Comparison of ENCODE assay signal across 8 cellular contexts in the genomic region with DNA sequence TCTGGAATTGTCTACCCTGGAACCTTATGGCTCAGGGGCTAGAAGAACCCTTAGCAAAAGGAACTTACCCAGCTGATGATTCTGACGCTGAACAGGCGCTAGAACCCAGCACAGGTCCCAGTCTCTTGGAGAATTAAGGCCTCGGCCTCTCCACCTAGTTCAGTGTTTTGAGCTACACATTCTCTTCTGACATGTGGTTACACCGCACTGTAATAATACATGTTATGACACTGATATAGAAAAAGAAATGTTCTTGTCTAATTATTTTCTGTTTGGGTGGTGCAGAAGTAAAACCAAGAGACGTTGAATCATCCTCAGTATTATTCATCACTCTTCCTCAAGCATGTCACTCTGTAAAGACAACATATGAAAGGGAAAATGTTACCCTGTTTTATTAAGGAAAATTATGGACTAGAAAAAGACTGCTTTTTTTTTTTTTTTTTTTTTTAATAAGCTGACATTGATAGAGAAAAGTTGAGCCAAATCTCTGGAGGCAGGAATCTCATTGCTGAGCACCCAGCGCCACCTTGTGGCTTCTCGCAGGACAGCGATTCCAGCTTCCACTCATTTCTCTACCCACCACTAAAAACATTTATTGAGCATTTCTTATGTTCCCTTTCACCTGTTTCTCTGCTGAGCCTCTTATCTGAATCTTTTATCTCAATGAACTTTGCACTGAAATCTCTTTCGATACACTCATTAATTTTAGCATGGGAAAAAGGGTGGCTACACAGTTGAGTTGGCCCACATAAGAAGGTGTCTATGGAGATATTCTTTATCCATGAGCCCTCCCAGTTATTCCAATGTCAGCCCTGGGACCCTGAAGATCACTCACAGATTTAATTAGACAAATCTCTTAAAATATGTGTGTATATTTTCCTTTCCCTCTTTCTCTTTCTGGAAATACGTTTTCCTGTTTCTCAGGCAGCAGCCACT. TPM values are rescaled to one million over a fixed set of nuclear protein-coding genes. Genes with fewer than 3 reads are reported as not detected.
DNase-seq lines count a peak whose midpoint lies in the region; ATAC-seq, FAIRE-seq and TF ChIP-seq lines count a peak whose summit lies in the region.

No MANE protein-coding gene starts in this region.

- no peaks in the 10 kb centered on the region for H3K9me3 ChIP-seq in upper lobe of right lung

- H3K27me3 ChIP-seq in upper lobe of right lung: no peaks in the 10 kb centered on the region

- TF ChIP-seq POLR2A in GM12891 (IDR thresholded peaks at IDR 0.05; ENCODE audit: low read depth, low read length): no peak

- in situ Hi-C loops in ACHN (cut with HindIII; ENCODE audit: low pct_ligation_motif_present, low pct_unique_long_range_greater_than_20kb, low sequenced_read_pairs): no loop called here

- no peaks in the 10 kb centered on the region for H3K36me3 ChIP-seq in upper lobe of right lung

- intact Hi-C loops in upper lobe of right lung (cut with DNase I): loop anchor here (5.0 kb wide), 3 partner anchors 117 to 407 kb away; no protein-coding TSS in a partner anchor

- no peak overlapping the region for H3K27ac ChIP-seq in upper lobe of right lung

- no peak overlapping the region for H3K4me3 ChIP-seq in fibroblast of mammary gland (ENCODE audit: control insufficient read depth, low read depth, low read length)
- no peak overlapping the region for H3K4me3 ChIP-seq in upper lobe of right lung

- TF ChIP-seq CTCF in fibroblast of mammary gland (conservative IDR thresholded peaks at IDR 0.05; ENCODE audit: control insufficient read depth, insufficient read depth, low read depth, low read length) (peak; percentile 91), upper lobe of right lung (IDR thresholded peaks at IDR 0.05) (peak; percentile 83)

- ATAC-seq in HG02943 (IDR thresholded peaks at IDR 0.05; ENCODE audit: low read depth, unreplicated experiment) (peak; percentile 43), upper lobe of right lung (peak; percentile 81)

- peaks cover 8% of the 10 kb centered on the region for H3K4me1 ChIP-seq in upper lobe of right lung

- peak; percentile 56 for FAIRE-seq in GM12891 (lab: Jason Lieb, UNC)

- peak; percentile 41 for DNase-seq in ACHN
- no peak for DNase-seq in GM12891 (ENCODE audit: insufficient read length, low spot score)
- DNase-seq in NCI-H2227 treated with DMSO at 0.1 percent for 48 hours (lab: John Stamatoyannopoulos, UW): peak; percentile 61
- DNase-seq in activated CD8-positive, alpha-beta memory T cell treated with anti-CD3 and anti-CD28 coated beads for 24 hours: peak; percentile 67
- DNase-seq in fibroblast of mammary gland (ENCODE audit: low read depth): peak; percentile 62
- peak in 30 of 56 donors; percentile 1 to 81 (median 30) for DNase-seq in nucleus accumbens (lab: John Stamatoyannopoulos, UW)
- peak; percentile 80 for DNase-seq in upper lobe of right lung

TF ChIP-seq in GM12891, 5 proteins besides CTCF, POLR2A, EP300 and RAD21:
- no peak for TF ChIP-seq POLR2AphosphoS5 (IDR thresholded peaks at IDR 0.05; ENCODE audit: low read depth, low read length)
- no peak for TF ChIP-seq PAX5 (IDR thresholded peaks at IDR 0.05; ENCODE audit: insufficient read depth, low read length, severe bottlenecking)
- TF ChIP-seq POU2F2 (IDR thresholded peaks at IDR 0.05; ENCODE audit: low read depth, low read length): no peak
- no peak for TF ChIP-seq TAF1 (IDR thresholded peaks at IDR 0.05; ENCODE audit: low read depth, low read length)
- TF ChIP-seq SPI1 (IDR thresholded peaks at IDR 0.05; ENCODE audit: low read depth, low read length): no peak

RNA-seq across cellular contexts. Expression of gene APLNR, which starts 12.6 kb away (rescaled TPM):
- polyA plus RNA-seq in GM12891 (2012; ENCODE audit: low read depth, missing spikeins): not detected
- 1.2 TPM for total RNA-seq in upper lobe of right lung
